ENCODE assay signal across 24 cellular contexts in the genomic region with DNA sequence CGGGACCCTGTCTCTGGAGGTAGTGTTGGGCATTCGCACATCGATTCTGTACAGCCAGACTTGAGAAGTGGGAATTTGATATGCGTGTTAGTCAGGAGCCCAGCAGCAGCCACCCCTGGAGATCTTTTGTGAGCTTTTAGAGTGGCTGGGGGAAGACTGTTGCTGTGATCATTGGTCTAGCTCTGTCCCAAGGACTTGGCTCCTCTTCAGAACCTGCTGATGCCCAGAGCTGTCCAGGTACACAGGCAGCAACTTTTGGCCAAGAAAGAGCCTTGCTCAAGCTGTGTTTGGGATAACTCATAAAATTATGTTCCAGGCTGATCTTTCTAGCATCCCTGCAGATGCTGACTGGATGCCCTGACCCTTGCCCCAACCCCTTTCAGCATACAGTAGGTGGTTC.
"Had no signal": no experiment of that assay in that cellular context is flagged by ENCODE, and none has a peak within 500 bp of the region (broad histone marks: within the 10 kb centered on the region; RNA-seq: fewer than 3 reads in every experiment).

No MANE protein-coding gene starts in this region.

- H3K27ac ChIP-seq: KMS-11, PC-9 had no signal

- H3K4me2 ChIP-seq: KMS-11, PC-9 had no signal

- FAIRE-seq: astrocyte had no signal

- ATAC-seq: activated CD8-positive, alpha-beta memory T cell treated with anti-CD3 and anti-CD28 coated beads, Interleukin-2, amount 10 ng/mL, durations not matched to agents 7 days and 5 days; activated T-cell treated with anti-CD3 and anti-CD28 coated beads, Interleukin-2, amount 50 U/mL, for 4 hours; activated T-helper 17 cell treated with anti-CD3 and anti-CD28 coated beads, Interleukin-2, amount 50 U/mL, for 72 hours; T-helper 17 cell; WTC11 had no signal

- H2AFZ ChIP-seq: PC-9 had no signal

- DNase-seq: activated CD4-positive, alpha-beta T cell treated with anti-CD3 and anti-CD28 coated beads for 48 hours; activated CD4-positive, alpha-beta T cell treated with anti-CD3 and anti-CD28 coated beads, Interleukin-2, amount 50 U/mL, for 4 hours; activated CD4-positive, CD25-positive, alpha-beta regulatory T cell treated with anti-CD3 and anti-CD28 coated beads, Interleukin-2, amount 50 U/mL, for 72 hours; activated CD8-positive, alpha-beta memory T cell treated with anti-CD3 and anti-CD28 coated beads, Interleukin-2, amount 10 ng/mL, durations not matched to agents 7 days and 5 days; activated gamma-delta T cell; activated naive CD4-positive, alpha-beta T cell treated with anti-CD3 and anti-CD28 coated beads for 36 hours; activated T-cell treated with anti-CD3 and anti-CD28 coated beads, Interleukin-2, amount 50 U/mL, for 4 hours; amygdala; cerebellar nuclear complex; NCI-H1092 treated with DMSO at 0.1 percent for 48 hours; NCI-H1436; NCI-H187; NCI-H2081; NCI-H345; NCI-H510A; NCI-H526 treated with DMSO at 0.1 percent for 48 hours; PC-9; SHP77 treated with DMSO at 0.1 percent for 48 hours; T-helper 17 cell; T-helper 9 cell had no signal

- H3K4me3 ChIP-seq: PC-9 had no signal

- H3K9ac ChIP-seq: KMS-11 had no signal
